23 cellular contexts compared by ENCODE assay signal in the genomic region with DNA sequence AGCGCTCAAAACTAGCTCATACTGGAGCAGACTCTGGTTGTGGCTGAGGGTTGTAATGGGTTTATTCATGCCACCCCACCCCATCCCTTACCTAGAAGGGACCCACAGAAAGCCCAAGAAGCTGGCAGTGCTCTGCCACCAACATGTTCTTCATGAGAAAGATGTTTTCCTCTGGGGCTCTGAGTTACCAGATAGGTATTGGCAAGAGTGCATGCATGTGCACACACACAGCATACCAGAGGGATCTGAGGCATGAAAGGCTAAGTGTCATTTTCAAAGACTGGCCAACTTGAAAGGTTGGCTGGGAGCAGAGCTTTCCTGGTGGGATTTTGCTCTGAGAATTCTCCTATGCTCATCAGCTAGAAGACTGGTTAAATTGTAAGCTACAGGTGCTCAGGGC.
"Had no signal": no experiment of that assay in that cellular context is flagged by ENCODE, and none has a peak within 500 bp of the region (broad histone marks: within the 10 kb centered on the region; RNA-seq: fewer than 3 reads in every experiment).

No MANE protein-coding gene starts in this region.

- H3K27me3 ChIP-seq: hepatocyte, right atrium auricular region, stomach, tibial artery had no signal

- H3K9me3 ChIP-seq: psoas muscle, right atrium auricular region, stomach, tibial artery had no signal

- DNase-seq: activated CD4-positive, alpha-beta T cell treated with anti-CD3 and anti-CD28 coated beads for 36 hours; activated CD4-positive, CD25-positive, alpha-beta regulatory T cell; activated CD8-positive, alpha-beta memory T cell treated with anti-CD3 and anti-CD28 coated beads, Interleukin-2, amount 10 ng/mL, durations not matched to agents 7 days and 5 days; activated CD8-positive, alpha-beta T cell treated with anti-CD3 and anti-CD28 coated beads, Interleukin-2, amount 10 ng/mL, durations not matched to agents 7 days and 5 days; activated naive CD4-positive, alpha-beta T cell; activated T-cell treated with anti-CD3 and anti-CD28 coated beads, Interleukin-2, amount 50 U/mL, for 72 hours; caudate nucleus; left colon; midbrain; naive thymus-derived CD4-positive, alpha-beta T cell; psoas muscle; stimulated activated CD4-positive, alpha-beta T cell treated with anti-CD3 and anti-CD28 coated beads, Interleukin-15, amount 100 ng/mL, for 24 hours; stimulated activated CD4-positive, alpha-beta T cell treated with anti-CD3 and anti-CD28 coated beads, Interleukin-2, amount 100 ng/mL, for 24 hours; stimulated activated naive B cell treated with anti-CD40 and anti-IgM and Interleukin-4, amounts not matched to agents 10 μg/mL and 1 μg/mL and 100 μg/mL, for 72 hours; stomach; SW 1271; T-helper 9 cell; tibial artery had no signal

- H3K27ac ChIP-seq: hepatocyte, parathyroid adenoma, psoas muscle, right atrium auricular region, stomach, tibial artery had no signal

- ATAC-seq: activated CD4-positive, alpha-beta T cell treated with anti-CD3 and anti-CD28 coated beads for 36 hours; activated CD8-positive, alpha-beta memory T cell treated with anti-CD3 and anti-CD28 coated beads, Interleukin-2, amount 10 ng/mL, durations not matched to agents 7 days and 5 days; activated CD8-positive, alpha-beta T cell treated with anti-CD3 and anti-CD28 coated beads, Interleukin-2, amount 10 ng/mL, durations not matched to agents 7 days and 5 days; activated naive CD4-positive, alpha-beta T cell treated with anti-CD3 and anti-CD28 coated beads, Interleukin-2, amount 50 U/mL, for 72 hours; activated T-cell treated with anti-CD3 and anti-CD28 coated beads, Interleukin-2, amount 50 U/mL, for 72 hours; esophagus mucosa; left colon; naive thymus-derived CD4-positive, alpha-beta T cell; psoas muscle; stimulated activated naive B cell treated with anti-CD40 and anti-IgM and Interleukin-4, amounts not matched to agents 10 μg/mL and 1 μg/mL and 100 μg/mL, for 72 hours had no signal

- H3K4me3 ChIP-seq: hepatocyte, psoas muscle, right atrium auricular region, stomach, tibial artery had no signal
